Comparison of ENCODE assay signal across 8 cellular contexts in genomic region chr20:20869161-20869560, GRCh38.
"Had no signal": no experiment of that assay in that cellular context is flagged by ENCODE, and none has a peak within 500 bp of the region (broad histone marks: within the 10 kb centered on the region; RNA-seq: fewer than 3 reads in every experiment).

No MANE protein-coding gene starts in this region.

- FAIRE-seq: HepG2, HTR-8/SVneo, K562 had no signal

- H3K27ac ChIP-seq: HL-60 had no signal

- H3K9me3 Mint-ChIP-seq: IgD-negative memory B cell had no signal

- ATAC-seq: HepG2, K562 had no signal

- H3K27ac Mint-ChIP-seq: IgD-negative memory B cell had no signal

- H3K4me3 Mint-ChIP-seq: IgD-negative memory B cell had no signal

- DNase-seq: IMR-90, KBM-7, KG1 had no signal

- H3K4me3 ChIP-seq: K562 had no signal

- H3K4me1 Mint-ChIP-seq: IgD-negative memory B cell had no signal

- H3K36me3 Mint-ChIP-seq: IgD-negative memory B cell had no signal
